In genomic region chr3:172177803-172178316, GRCh38 we compare ENCODE assay signal across 1 cellular context.
TF ChIP-seq lines count a peak whose summit lies in the region.

No MANE protein-coding gene starts in this region.

TF ChIP-seq in IMR-90, 13 proteins besides CTCF, POLR2A, EP300 and RAD21:
- TF ChIP-seq MAFK (IDR thresholded peaks at IDR 0.05; ENCODE audit: low read depth, low read length) (no peak), USF2 (IDR thresholded peaks at IDR 0.05; ENCODE audit: low read depth, low read length) (no peak), MAZ (IDR thresholded peaks at IDR 0.05; ENCODE audit: borderline replicate concordance, low read depth, low read length) (no peak), SMC3 (IDR thresholded peaks at IDR 0.05; ENCODE audit: low read depth, low read length) (no peak), NFE2L2 (IDR thresholded peaks at IDR 0.05; ENCODE audit: low read depth, low read length) (no peak), FOS (IDR thresholded peaks at IDR 0.05; ENCODE audit: low read depth, low read length) (no peak), MXI1 (IDR thresholded peaks at IDR 0.05; ENCODE audit: borderline replicate concordance, low read depth, low read length) (no peak)
- TF ChIP-seq, protein P1, sequence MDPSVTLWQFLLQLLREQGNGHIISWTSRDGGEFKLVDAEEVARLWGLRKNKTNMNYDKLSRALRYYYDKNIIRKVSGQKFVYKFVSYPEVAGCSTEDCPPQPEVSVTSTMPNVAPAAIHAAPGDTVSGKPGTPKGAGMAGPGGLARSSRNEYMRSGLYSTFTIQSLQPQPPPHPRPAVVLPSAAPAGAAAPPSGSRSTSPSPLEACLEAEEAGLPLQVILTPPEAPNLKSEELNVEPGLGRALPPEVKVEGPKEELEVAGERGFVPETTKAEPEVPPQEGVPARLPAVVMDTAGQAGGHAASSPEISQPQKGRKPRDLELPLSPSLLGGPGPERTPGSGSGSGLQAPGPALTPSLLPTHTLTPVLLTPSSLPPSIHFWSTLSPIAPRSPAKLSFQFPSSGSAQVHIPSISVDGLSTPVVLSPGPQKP (IDR thresholded peaks at IDR 0.05; ENCODE audit: borderline replicate concordance, low read depth, low read length), result no peak
